Comparison of ENCODE assay signal across 1 cellular context in the genomic region with DNA sequence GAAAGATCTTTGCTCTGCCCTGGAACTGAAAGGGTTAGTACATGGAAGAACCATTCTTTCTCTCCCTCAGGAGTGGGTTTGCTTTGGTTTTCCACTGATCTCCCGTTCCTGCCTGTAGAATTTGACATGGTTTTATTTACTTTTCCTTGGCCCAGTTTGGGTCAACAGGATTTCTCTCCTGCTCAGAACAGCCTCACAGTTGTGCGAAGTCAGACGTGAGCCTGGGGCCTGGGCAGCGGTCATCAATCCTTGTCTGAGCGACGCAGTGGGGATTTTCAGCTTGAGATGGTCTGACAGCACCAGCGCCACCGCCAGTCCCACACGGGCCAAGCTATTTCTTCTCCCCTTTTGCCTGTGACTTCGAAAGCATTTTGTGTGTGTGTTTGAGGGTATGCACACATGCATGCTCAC.
TF ChIP-seq lines count a peak whose summit lies in the region.

No MANE protein-coding gene starts in this region.

TF ChIP-seq in HepG2, 621 proteins besides CTCF, POLR2A, EP300 and RAD21 (continued from another document and continues in another):
- TF ChIP-seq, protein P1, sequence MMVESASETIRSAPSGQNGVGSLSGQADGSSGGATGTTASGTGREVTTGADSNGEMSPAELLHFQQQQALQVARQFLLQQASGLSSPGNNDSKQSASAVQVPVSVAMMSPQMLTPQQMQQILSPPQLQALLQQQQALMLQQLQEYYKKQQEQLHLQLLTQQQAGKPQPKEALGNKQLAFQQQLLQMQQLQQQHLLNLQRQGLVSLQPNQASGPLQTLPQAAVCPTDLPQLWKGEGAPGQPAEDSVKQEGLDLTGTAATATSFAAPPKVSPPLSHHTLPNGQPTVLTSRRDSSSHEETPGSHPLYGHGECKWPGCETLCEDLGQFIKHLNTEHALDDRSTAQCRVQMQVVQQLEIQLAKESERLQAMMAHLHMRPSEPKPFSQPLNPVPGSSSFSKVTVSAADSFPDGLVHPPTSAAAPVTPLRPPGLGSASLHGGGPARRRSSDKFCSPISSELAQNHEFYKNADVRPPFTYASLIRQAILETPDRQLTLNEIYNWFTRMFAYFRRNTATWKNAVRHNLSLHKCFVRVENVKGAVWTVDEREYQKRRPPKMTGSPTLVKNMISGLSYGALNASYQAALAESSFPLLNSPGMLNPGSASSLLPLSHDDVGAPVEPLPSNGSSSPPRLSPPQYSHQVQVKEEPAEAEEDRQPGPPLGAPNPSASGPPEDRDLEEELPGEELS (CRISPR knock-in tag; IDR thresholded peaks at IDR 0.05), result peak; percentile 54
- TF ChIP-seq SOX5 (CRISPR knock-in tag; IDR thresholded peaks at IDR 0.05; ENCODE audit: borderline replicate concordance) (peak; percentile 14; the same call in 1 of the 2 replicates), KDM6A (CRISPR knock-in tag; IDR thresholded peaks at IDR 0.05; ENCODE audit: low read depth) (no peak), SMC3 (IDR thresholded peaks at IDR 0.05; ENCODE audit: low read length) (peak; percentile 26), ZFY (CRISPR knock-in tag; IDR thresholded peaks at IDR 0.05) (peak; percentile 40), SALL1 (CRISPR knock-in tag; IDR thresholded peaks at IDR 0.05) (peak; percentile 79), ZNF652 (CRISPR knock-in tag; IDR thresholded peaks at IDR 0.05; ENCODE audit: borderline replicate concordance, low read depth) (peak; percentile 96), LCORL (IDR thresholded peaks at IDR 0.05) (no peak), LCORL (CRISPR knock-in tag; IDR thresholded peaks at IDR 0.05) (peak; percentile 90), HOXA3 (CRISPR knock-in tag; IDR thresholded peaks at IDR 0.05) (peak; percentile 58; the same call in 1 of the 2 replicates), POGZ (CRISPR knock-in tag; IDR thresholded peaks at IDR 0.05) (peak; percentile 67; the same call in 1 of the 2 replicates), RBM22 (optimal IDR thresholded peaks at IDR 0.05; ENCODE audit: low read length) (peak; percentile 63), KLF11 (CRISPR knock-in tag; IDR thresholded peaks at IDR 0.05) (no peak), HMG20B (CRISPR knock-in tag; conservative IDR thresholded peaks at IDR 0.05) (peak; percentile 63; the same call in 1 of the 2 replicates), ZMYM2 (CRISPR knock-in tag; IDR thresholded peaks at IDR 0.05) (no peak), TARDBP (CRISPR knock-in tag; IDR thresholded peaks at IDR 0.05) (0 out of 2 replicates have a peak, but pooled peaks have one; percentile 37), KAT8 (CRISPR knock-in tag; IDR thresholded peaks at IDR 0.05) (0 out of 2 replicates have a peak, but pooled peaks have one; percentile 42), YEATS2 (CRISPR knock-in tag; IDR thresholded peaks at IDR 0.05; ENCODE audit: borderline replicate concordance) (0 out of 2 replicates have a peak, but pooled peaks have one; percentile 49), KDM5B (CRISPR knock-in tag; IDR thresholded peaks at IDR 0.05; ENCODE audit: borderline replicate concordance) (peak; percentile 31; the same call in 1 of the 2 replicates), ZNF501 (CRISPR knock-in tag; IDR thresholded peaks at IDR 0.05) (peak; percentile 84), ZBTB7B (CRISPR knock-in tag; IDR thresholded peaks at IDR 0.05) (peak; percentile 56; the same call in 1 of the 2 replicates), SOX6 (IDR thresholded peaks at IDR 0.05) (no peak), SOX6 (CRISPR knock-in tag; IDR thresholded peaks at IDR 0.05) (peak; percentile 70; the same call in 1 of the 2 replicates), ZNF777 (CRISPR knock-in tag; IDR thresholded peaks at IDR 0.05) (0 out of 2 replicates have a peak, but pooled peaks have one; percentile 52), ERF (CRISPR knock-in tag; IDR thresholded peaks at IDR 0.05) (peak; percentile 50; the same call in 1 of the 2 replicates), CEBPG (CRISPR knock-in tag; IDR thresholded peaks at IDR 0.05) (peak; percentile 7; the same call in 1 of the 2 replicates), SPEN (CRISPR knock-in tag; IDR thresholded peaks at IDR 0.05; ENCODE audit: low read depth) (peak; percentile 53), ZMYM4 (CRISPR knock-in tag; IDR thresholded peaks at IDR 0.05) (peak; percentile 81), ZNF629 (CRISPR knock-in tag; conservative IDR thresholded peaks at IDR 0.05) (no peak)
- TF ChIP-seq, protein P2, sequence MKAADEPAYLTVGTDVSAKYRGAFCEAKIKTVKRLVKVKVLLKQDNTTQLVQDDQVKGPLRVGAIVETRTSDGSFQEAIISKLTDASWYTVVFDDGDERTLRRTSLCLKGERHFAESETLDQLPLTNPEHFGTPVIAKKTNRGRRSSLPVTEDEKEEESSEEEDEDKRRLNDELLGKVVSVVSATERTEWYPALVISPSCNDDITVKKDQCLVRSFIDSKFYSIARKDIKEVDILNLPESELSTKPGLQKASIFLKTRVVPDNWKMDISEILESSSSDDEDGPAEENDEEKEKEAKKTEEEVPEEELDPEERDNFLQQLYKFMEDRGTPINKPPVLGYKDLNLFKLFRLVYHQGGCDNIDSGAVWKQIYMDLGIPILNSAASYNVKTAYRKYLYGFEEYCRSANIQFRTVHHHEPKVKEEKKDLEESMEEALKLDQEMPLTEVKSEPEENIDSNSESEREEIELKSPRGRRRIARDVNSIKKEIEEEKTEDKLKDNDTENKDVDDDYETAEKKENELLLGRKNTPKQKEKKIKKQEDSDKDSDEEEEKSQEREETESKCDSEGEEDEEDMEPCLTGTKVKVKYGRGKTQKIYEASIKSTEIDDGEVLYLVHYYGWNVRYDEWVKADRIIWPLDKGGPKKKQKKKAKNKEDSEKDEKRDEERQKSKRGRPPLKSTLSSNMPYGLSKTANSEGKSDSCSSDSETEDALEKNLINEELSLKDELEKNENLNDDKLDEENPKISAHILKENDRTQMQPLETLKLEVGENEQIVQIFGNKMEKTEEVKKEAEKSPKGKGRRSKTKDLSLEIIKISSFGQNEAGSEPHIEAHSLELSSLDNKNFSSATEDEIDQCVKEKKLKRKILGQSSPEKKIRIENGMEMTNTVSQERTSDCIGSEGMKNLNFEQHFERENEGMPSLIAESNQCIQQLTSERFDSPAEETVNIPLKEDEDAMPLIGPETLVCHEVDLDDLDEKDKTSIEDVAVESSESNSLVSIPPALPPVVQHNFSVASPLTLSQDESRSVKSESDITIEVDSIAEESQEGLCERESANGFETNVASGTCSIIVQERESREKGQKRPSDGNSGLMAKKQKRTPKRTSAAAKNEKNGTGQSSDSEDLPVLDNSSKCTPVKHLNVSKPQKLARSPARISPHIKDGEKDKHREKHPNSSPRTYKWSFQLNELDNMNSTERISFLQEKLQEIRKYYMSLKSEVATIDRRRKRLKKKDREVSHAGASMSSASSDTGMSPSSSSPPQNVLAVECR (CRISPR knock-in tag; IDR thresholded peaks at IDR 0.05; ENCODE audit: borderline replicate concordance), result peak; percentile 57; the same call in 1 of the 2 replicates
- TF ChIP-seq, protein P3, sequence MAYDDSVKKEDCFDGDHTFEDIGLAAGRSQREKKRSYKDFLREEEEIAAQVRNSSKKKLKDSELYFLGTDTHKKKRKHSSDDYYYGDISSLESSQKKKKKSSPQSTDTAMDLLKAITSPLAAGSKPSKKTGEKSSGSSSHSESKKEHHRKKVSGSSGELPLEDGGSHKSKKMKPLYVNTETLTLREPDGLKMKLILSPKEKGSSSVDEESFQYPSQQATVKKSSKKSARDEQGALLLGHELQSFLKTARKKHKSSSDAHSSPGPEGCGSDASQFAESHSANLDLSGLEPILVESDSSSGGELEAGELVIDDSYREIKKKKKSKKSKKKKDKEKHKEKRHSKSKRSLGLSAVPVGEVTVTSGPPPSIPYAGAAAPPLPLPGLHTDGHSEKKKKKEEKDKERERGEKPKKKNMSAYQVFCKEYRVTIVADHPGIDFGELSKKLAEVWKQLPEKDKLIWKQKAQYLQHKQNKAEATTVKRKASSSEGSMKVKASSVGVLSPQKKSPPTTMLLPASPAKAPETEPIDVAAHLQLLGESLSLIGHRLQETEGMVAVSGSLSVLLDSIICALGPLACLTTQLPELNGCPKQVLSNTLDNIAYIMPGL (CRISPR knock-in tag; IDR thresholded peaks at IDR 0.05; ENCODE audit: borderline replicate concordance in 1 of 2, low read depth in 1 of 2), result peak in 1 of 2 experiments; percentile 57; a peak in 1 of 4 replicates
- TF ChIP-seq, protein P4, sequence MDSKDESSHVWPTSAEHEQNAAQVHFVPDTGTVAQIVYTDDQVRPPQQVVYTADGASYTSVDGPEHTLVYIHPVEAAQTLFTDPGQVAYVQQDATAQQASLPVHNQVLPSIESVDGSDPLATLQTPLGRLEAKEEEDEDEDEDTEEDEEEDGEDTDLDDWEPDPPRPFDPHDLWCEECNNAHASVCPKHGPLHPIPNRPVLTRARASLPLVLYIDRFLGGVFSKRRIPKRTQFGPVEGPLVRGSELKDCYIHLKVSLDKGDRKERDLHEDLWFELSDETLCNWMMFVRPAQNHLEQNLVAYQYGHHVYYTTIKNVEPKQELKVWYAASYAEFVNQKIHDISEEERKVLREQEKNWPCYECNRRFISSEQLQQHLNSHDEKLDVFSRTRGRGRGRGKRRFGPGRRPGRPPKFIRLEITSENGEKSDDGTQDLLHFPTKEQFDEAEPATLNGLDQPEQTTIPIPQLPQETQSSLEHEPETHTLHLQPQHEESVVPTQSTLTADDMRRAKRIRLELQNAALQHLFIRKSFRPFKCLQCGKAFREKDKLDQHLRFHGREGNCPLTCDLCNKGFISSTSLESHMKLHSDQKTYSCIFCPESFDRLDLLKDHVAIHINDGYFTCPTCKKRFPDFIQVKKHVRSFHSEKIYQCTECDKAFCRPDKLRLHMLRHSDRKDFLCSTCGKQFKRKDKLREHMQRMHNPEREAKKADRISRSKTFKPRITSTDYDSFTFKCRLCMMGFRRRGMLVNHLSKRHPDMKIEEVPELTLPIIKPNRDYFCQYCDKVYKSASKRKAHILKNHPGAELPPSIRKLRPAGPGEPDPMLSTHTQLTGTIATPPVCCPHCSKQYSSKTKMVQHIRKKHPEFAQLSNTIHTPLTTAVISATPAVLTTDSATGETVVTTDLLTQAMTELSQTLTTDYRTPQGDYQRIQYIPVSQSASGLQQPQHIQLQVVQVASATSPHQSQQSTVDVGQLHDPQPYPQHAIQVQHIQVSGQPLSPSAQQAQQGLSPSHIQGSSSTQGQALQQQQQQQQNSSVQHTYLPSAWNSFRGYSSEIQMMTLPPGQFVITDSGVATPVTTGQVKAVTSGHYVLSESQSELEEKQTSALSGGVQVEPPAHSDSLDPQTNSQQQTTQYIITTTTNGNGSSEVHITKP (CRISPR knock-in tag; IDR thresholded peaks at IDR 0.05; ENCODE audit: low read depth), result 0 out of 2 replicates have a peak, but pooled peaks have one; percentile 17
- TF ChIP-seq, protein P5, sequence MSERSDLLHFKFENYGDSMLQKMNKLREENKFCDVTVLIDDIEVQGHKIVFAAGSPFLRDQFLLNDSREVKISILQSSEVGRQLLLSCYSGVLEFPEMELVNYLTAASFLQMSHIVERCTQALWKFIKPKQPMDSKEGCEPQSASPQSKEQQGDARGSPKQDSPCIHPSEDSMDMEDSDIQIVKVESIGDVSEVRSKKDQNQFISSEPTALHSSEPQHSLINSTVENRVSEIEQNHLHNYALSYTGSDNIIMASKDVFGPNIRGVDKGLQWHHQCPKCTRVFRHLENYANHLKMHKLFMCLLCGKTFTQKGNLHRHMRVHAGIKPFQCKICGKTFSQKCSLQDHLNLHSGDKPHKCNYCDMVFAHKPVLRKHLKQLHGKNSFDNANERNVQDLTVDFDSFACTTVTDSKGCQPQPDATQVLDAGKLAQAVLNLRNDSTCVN (CRISPR knock-in tag; IDR thresholded peaks at IDR 0.05; ENCODE audit: borderline replicate concordance), result 0 out of 2 replicates have a peak, but pooled peaks have one; percentile 44
- TF ChIP-seq, protein P6, sequence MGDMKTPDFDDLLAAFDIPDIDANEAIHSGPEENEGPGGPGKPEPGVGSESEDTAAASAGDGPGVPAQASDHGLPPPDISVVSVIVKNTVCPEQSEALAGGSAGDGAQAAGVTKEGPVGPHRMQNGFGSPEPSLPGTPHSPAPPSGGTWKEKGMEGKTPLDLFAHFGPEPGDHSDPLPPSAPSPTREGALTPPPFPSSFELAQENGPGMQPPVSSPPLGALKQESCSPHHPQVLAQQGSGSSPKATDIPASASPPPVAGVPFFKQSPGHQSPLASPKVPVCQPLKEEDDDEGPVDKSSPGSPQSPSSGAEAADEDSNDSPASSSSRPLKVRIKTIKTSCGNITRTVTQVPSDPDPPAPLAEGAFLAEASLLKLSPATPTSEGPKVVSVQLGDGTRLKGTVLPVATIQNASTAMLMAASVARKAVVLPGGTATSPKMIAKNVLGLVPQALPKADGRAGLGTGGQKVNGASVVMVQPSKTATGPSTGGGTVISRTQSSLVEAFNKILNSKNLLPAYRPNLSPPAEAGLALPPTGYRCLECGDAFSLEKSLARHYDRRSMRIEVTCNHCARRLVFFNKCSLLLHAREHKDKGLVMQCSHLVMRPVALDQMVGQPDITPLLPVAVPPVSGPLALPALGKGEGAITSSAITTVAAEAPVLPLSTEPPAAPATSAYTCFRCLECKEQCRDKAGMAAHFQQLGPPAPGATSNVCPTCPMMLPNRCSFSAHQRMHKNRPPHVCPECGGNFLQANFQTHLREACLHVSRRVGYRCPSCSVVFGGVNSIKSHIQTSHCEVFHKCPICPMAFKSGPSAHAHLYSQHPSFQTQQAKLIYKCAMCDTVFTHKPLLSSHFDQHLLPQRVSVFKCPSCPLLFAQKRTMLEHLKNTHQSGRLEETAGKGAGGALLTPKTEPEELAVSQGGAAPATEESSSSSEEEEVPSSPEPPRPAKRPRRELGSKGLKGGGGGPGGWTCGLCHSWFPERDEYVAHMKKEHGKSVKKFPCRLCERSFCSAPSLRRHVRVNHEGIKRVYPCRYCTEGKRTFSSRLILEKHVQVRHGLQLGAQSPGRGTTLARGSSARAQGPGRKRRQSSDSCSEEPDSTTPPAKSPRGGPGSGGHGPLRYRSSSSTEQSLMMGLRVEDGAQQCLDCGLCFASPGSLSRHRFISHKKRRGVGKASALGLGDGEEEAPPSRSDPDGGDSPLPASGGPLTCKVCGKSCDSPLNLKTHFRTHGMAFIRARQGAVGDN (CRISPR knock-in tag; IDR thresholded peaks at IDR 0.05), result peak; percentile 92
- TF ChIP-seq, protein P7, sequence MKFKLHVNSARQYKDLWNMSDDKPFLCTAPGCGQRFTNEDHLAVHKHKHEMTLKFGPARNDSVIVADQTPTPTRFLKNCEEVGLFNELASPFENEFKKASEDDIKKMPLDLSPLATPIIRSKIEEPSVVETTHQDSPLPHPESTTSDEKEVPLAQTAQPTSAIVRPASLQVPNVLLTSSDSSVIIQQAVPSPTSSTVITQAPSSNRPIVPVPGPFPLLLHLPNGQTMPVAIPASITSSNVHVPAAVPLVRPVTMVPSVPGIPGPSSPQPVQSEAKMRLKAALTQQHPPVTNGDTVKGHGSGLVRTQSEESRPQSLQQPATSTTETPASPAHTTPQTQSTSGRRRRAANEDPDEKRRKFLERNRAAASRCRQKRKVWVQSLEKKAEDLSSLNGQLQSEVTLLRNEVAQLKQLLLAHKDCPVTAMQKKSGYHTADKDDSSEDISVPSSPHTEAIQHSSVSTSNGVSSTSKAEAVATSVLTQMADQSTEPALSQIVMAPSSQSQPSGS (CRISPR knock-in tag; IDR thresholded peaks at IDR 0.05), result peak; percentile 39; the same call in 1 of the 2 replicates
- TF ChIP-seq, protein P8, sequence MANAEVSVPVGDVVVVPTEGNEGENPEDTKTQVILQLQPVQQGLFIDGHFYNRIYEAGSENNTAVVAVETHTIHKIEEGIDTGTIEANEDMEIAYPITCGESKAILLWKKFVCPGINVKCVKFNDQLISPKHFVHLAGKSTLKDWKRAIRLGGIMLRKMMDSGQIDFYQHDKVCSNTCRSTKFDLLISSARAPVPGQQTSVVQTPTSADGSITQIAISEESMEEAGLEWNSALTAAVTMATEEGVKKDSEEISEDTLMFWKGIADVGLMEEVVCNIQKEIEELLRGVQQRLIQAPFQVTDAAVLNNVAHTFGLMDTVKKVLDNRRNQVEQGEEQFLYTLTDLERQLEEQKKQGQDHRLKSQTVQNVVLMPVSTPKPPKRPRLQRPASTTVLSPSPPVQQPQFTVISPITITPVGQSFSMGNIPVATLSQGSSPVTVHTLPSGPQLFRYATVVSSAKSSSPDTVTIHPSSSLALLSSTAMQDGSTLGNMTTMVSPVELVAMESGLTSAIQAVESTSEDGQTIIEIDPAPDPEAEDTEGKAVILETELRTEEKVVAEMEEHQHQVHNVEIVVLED (CRISPR knock-in tag; IDR thresholded peaks at IDR 0.05; ENCODE audit: borderline replicate concordance), result 0 out of 2 replicates have a peak, but pooled peaks have one; percentile 2
